In the genomic region with DNA sequence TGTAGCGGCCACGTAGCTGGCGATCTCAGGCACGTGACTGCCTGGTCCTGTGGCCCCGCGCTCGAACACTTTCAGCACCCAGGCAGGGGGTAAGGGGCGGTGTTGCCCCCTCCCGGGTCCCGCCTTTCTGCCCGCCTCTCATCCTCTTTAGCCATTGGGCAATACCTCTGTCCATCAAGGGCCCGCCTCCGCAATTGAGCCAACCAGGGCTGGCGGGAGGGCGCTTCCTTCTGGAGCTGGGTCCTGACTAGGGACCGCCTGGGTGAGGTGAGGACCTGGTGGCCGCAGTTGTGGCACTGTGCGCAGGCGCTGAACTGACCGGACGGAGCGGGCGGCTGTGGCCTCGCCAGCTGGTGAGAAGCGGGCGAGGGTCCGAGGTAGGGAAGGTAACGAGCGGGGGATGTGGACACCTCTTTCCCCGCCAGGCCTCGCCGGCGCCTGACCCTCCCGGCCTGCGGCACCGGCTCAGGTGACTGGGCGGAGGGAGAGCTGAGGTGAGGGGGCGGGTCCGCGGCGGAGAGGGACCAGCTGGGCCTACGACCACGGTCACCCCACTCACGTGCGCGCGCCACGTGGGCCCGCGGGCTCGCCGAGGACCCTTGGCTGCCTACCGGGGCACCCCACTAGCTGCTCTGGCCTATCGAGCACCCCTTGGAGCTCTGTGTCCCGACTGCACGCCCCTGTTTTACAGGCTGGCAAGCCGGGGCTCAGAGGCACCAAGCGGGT, we compare ENCODE assay signal across 8 cellular contexts. TPM values are rescaled to one million over a fixed set of nuclear protein-coding genes. Genes with fewer than 3 reads are reported as not detected.
DNase-seq lines count a peak whose midpoint lies in the region; ATAC-seq and TF ChIP-seq lines count a peak whose summit lies in the region.

A gene with protein sequence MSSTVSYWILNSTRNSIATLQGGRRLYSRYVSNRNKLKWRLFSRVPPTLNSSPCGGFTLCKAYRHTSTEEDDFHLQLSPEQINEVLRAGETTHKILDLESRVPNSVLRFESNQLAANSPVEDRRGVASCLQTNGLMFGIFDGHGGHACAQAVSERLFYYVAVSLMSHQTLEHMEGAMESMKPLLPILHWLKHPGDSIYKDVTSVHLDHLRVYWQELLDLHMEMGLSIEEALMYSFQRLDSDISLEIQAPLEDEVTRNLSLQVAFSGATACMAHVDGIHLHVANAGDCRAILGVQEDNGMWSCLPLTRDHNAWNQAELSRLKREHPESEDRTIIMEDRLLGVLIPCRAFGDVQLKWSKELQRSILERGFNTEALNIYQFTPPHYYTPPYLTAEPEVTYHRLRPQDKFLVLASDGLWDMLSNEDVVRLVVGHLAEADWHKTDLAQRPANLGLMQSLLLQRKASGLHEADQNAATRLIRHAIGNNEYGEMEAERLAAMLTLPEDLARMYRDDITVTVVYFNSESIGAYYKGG (plus strand): TSS at position 228 of the 726 bp plus-strand sequence. CDS start 3,770 bp downstream, outside the sequence.

- H3K9ac ChIP-seq in Loucy (ENCODE audit: low read depth, low read length, poor library complexity, severe bottlenecking) (peak within 1 kb of the TSS; percentile 73), neural cell (ENCODE audit: low read length) (peak within 1 kb of the TSS; percentile 62)

- H3K4me3 Mint-ChIP-seq in stimulated activated naive CD8-positive, alpha-beta T cell treated with anti-CD3 and anti-CD28 coated beads, Interleukin-15, amount 100 ng/mL, for 72 hours: peak within 1 kb of the TSS; percentile 93 to 98

- H3K27me3 ChIP-seq in H7 (ENCODE audit: control insufficient read depth, insufficient read depth, low read length) (peaks cover 4% of the 10 kb centered on the region), Loucy (ENCODE audit: insufficient read depth, low read length, poor library complexity, severe bottlenecking) (no peaks in the 10 kb centered on the region), neural cell (ENCODE audit: insufficient read depth, low read depth, low read length) (no peaks in the 10 kb centered on the region)

- H2AFZ ChIP-seq in Loucy (ENCODE audit: low read length): peak within 1 kb of the TSS; percentile 76
- peak within 1 kb of the TSS; percentile 48 for H2AFZ ChIP-seq in neural cell (ENCODE audit: low read depth, low read length)

- peak; percentile 98 for DNase-seq in G401 (ENCODE audit: low spot score)
- peak; percentile 99 for DNase-seq in H7
- peak; percentile 94 to 97 for DNase-seq in SHP77 (lab: John Stamatoyannopoulos, UW)
- DNase-seq in activated gamma-delta T cell (lab: John Stamatoyannopoulos, UW): peak; percentile 64
- peak; percentile 81 for DNase-seq in fibroblast of the conjunctiva (ENCODE audit: low read depth)
- DNase-seq in stimulated activated naive CD8-positive, alpha-beta T cell treated with anti-CD3 and anti-CD28 coated beads, Interleukin-15, amount 100 ng/mL, for 72 hours: peak; percentile 90 to 94

- H3K4me1 Mint-ChIP-seq in stimulated activated naive CD8-positive, alpha-beta T cell treated with anti-CD3 and anti-CD28 coated beads, Interleukin-15, amount 100 ng/mL, for 72 hours: peaks cover 66% of the 10 kb centered on the region

- H3K4me1 ChIP-seq in Loucy (ENCODE audit: insufficient read depth, low read length, poor library complexity, severe bottlenecking): peaks cover 51% of the 10 kb centered on the region

- no peak for TF ChIP-seq EP300 in neural cell (conservative IDR thresholded peaks at IDR 0.05; ENCODE audit: poor library complexity, severe bottlenecking)

- ATAC-seq in stimulated activated naive CD8-positive, alpha-beta T cell treated with anti-CD3 and anti-CD28 coated beads, Interleukin-15, amount 100 ng/mL, for 72 hours: peak; percentile 94

- peaks cover 43% of the 10 kb centered on the region for H3K79me2 ChIP-seq in Loucy (ENCODE audit: insufficient read depth, low read length)
- no peaks in the 10 kb centered on the region for H3K79me2 ChIP-seq in neural cell (replicated peaks; ENCODE audit: insufficient read depth, low read length)

- peak within 1 kb of the TSS; percentile 97 to 99 for H3K27ac Mint-ChIP-seq in stimulated activated naive CD8-positive, alpha-beta T cell treated with anti-CD3 and anti-CD28 coated beads, Interleukin-15, amount 100 ng/mL, for 72 hours

- H3K9me3 Mint-ChIP-seq in stimulated activated naive CD8-positive, alpha-beta T cell treated with anti-CD3 and anti-CD28 coated beads, Interleukin-15, amount 100 ng/mL, for 72 hours: peaks cover 5 to 7% of the 10 kb centered on the region in 2 donors

- TF ChIP-seq CTCF in Loucy (conservative IDR thresholded peaks at IDR 0.05; ENCODE audit: low read length): no peak
- TF ChIP-seq CTCF in neural cell (IDR thresholded peaks at IDR 0.05; ENCODE audit: poor library complexity, severe bottlenecking): no peak

- no peaks in the 10 kb centered on the region for H3K9me2 ChIP-seq in Loucy (replicated peaks; ENCODE audit: low read depth, low read length)
- H3K9me2 ChIP-seq in neural cell (ENCODE audit: insufficient read depth, low read length): no peaks in the 10 kb centered on the region

- in situ Hi-C loops in G401 (cut with HindIII; ENCODE audit: low sequenced_read_pairs): no loop called here

- TF ChIP-seq RAD21 in neural cell (conservative IDR thresholded peaks at IDR 0.05): no peak

- peaks cover 13% of the 10 kb centered on the region for H3K36me3 ChIP-seq in H7 (replicated peaks; ENCODE audit: control insufficient read depth, insufficient read depth, low read length)
- peaks cover 13% of the 10 kb centered on the region; the same call in 1 of the 2 replicates for H3K36me3 ChIP-seq in Loucy (ENCODE audit: insufficient read depth, low read length)
- no peaks in the 10 kb centered on the region for H3K36me3 ChIP-seq in neural cell (ENCODE audit: insufficient read depth, low read length)

- H3F3A ChIP-seq in Loucy (ENCODE audit: low read depth): peaks cover 11% of the 10 kb centered on the region
- H3F3A ChIP-seq in neural cell (ENCODE audit: insufficient read depth, low read length, poor library complexity, severe bottlenecking): no peaks in the 10 kb centered on the region

- peak within 1 kb of the TSS; percentile 87 for H3K4me2 ChIP-seq in Loucy (ENCODE audit: low read depth, low read length, poor library complexity, severe bottlenecking)
- H3K4me2 ChIP-seq in neural cell (ENCODE audit: low read length): peak within 1 kb of the TSS; percentile 68

- H3K4me3 ChIP-seq in H7 (ENCODE audit: insufficient read depth, low read depth, low read length): peak within 1 kb of the TSS; percentile 84
- peak within 1 kb of the TSS; percentile 97 for H3K4me3 ChIP-seq in Loucy (ENCODE audit: low read length, poor library complexity, severe bottlenecking)
- H3K4me3 ChIP-seq in neural cell (ENCODE audit: low read length): peak within 1 kb of the TSS; percentile 83

- H3K27me3 Mint-ChIP-seq in stimulated activated naive CD8-positive, alpha-beta T cell treated with anti-CD3 and anti-CD28 coated beads, Interleukin-15, amount 100 ng/mL, for 72 hours: no peaks in the 10 kb centered on the region

- H4K20me1 ChIP-seq in Loucy (ENCODE audit: insufficient read depth, low read length, poor library complexity, severe bottlenecking): peaks cover 29% of the 10 kb centered on the region
- no peaks in the 10 kb centered on the region for H4K20me1 ChIP-seq in neural cell (ENCODE audit: insufficient read depth)

- no peak within 1 kb of the TSS for H3K27ac ChIP-seq in neural cell (ENCODE audit: low read length)

- no peaks in the 10 kb centered on the region for H3K9me3 ChIP-seq in Loucy (ENCODE audit: insufficient read depth, low read depth, low read length)
- H3K9me3 ChIP-seq in neural cell (ENCODE audit: low read length): no peaks in the 10 kb centered on the region

TF ChIP-seq in neural cell, 6 proteins besides CTCF, POLR2A, EP300 and RAD21:
- TF ChIP-seq SMC3 (conservative IDR thresholded peaks at IDR 0.05; ENCODE audit: poor library complexity) (no peak), MXI1 (conservative IDR thresholded peaks at IDR 0.05; ENCODE audit: poor library complexity, severe bottlenecking) (peak; percentile 96), TAF1 (IDR thresholded peaks at IDR 0.05; ENCODE audit: low read depth) (peak; percentile 55), POLR2AphosphoS5 (IDR thresholded peaks at IDR 0.05) (peak; percentile 84)
- TF ChIP-seq, protein P1, sequence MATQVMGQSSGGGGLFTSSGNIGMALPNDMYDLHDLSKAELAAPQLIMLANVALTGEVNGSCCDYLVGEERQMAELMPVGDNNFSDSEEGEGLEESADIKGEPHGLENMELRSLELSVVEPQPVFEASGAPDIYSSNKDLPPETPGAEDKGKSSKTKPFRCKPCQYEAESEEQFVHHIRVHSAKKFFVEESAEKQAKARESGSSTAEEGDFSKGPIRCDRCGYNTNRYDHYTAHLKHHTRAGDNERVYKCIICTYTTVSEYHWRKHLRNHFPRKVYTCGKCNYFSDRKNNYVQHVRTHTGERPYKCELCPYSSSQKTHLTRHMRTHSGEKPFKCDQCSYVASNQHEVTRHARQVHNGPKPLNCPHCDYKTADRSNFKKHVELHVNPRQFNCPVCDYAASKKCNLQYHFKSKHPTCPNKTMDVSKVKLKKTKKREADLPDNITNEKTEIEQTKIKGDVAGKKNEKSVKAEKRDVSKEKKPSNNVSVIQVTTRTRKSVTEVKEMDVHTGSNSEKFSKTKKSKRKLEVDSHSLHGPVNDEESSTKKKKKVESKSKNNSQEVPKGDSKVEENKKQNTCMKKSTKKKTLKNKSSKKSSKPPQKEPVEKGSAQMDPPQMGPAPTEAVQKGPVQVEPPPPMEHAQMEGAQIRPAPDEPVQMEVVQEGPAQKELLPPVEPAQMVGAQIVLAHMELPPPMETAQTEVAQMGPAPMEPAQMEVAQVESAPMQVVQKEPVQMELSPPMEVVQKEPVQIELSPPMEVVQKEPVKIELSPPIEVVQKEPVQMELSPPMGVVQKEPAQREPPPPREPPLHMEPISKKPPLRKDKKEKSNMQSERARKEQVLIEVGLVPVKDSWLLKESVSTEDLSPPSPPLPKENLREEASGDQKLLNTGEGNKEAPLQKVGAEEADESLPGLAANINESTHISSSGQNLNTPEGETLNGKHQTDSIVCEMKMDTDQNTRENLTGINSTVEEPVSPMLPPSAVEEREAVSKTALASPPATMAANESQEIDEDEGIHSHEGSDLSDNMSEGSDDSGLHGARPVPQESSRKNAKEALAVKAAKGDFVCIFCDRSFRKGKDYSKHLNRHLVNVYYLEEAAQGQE (IDR thresholded peaks at IDR 0.05; ENCODE audit: borderline replicate concordance): peak; percentile 26

RNA-seq across cellular contexts. Expression of the gene that starts here (rescaled TPM):
- total RNA-seq in G401 (2014; rRNA removed; shearing (Covaris generic)): 7.1 and 13.8 TPM in 2 replicates
- total RNA-seq in H7 (2014; rRNA removed; shearing (Covaris generic)): 10.5 and 23.7 TPM in 2 replicates
- polyA plus RNA-seq in neural cell: 3.0 and 4.2 TPM in 2 replicates
- 9.5 and 16.8 TPM in 2 replicates for polyA minus RNA-seq in neural cell
